Comparison of ENCODE assay signal across 8 cellular contexts in genomic region chr2:74587664-74588277, GRCh38. TPM values are rescaled to one million over a fixed set of nuclear protein-coding genes. Genes with fewer than 3 reads are reported as not detected.
DNase-seq lines count a peak whose midpoint lies in the region; ATAC-seq, FAIRE-seq and TF ChIP-seq lines count a peak whose summit lies in the region.

No MANE protein-coding gene starts in this region.

- no peaks in the 10 kb centered on the region for H3K79me2 ChIP-seq in H1 (ENCODE audit: control insufficient read depth in 1 of 2, insufficient read depth in 2 of 2, low read length in 2 of 2)

- TF ChIP-seq RAD21 in H1 (IDR thresholded peaks at IDR 0.05 in 1 of 2, conservative IDR thresholded peaks at IDR 0.05 in 1 of 2; ENCODE audit: low read depth in 2 of 2, low read length in 2 of 2) = peak; percentile 89 to 90

- no peak for TF ChIP-seq EP300 in H1 (IDR thresholded peaks at IDR 0.05; ENCODE audit: borderline replicate concordance in 1 of 2, low read depth in 2 of 2, low read length in 2 of 2)

- TF ChIP-seq POLR2A in H1 (IDR thresholded peaks at IDR 0.05; ENCODE audit: control extremely low read depth in 1 of 2, low read depth in 2 of 2, low read length in 2 of 2) = no peak

- H3K56ac ChIP-seq in H1 (replicated peaks; ENCODE audit: insufficient read length, low read depth, low read length) = no peak overlapping the region

- H3K4me3 ChIP-seq in AG09309 (ENCODE audit: control insufficient read depth, low read depth, low read length) (no peak overlapping the region), H1 (ENCODE audit: extremely low read depth in 1 of 4, insufficient read depth in 2 of 4, low read depth in 3 of 4, low read length in 4 of 4) (no peak overlapping the region)

- peak; percentile 84 for FAIRE-seq in H1 (lab: Jason Lieb, UNC)

- H3K36me3 ChIP-seq in H1 (ENCODE audit: control insufficient read depth in 2 of 4, insufficient read depth in 4 of 4, low read length in 3 of 4) = no peaks in the 10 kb centered on the region

- H4K91ac ChIP-seq in H1 (replicated peaks; ENCODE audit: insufficient read length, low read length) = no peak overlapping the region

- H3K9me3 Mint-ChIP-seq in memory B cell = no peaks in the 10 kb centered on the region

- peak overlapping the region; percentile 55 for H2BK12ac ChIP-seq in H1 (ENCODE audit: low read depth, low read length)

- H3K27ac Mint-ChIP-seq in memory B cell = no peak overlapping the region

- H2BK20ac ChIP-seq in H1 (ENCODE audit: low read length) = no peak overlapping the region

- H3K4me1 ChIP-seq in H1 (replicated peaks in 1 of 4; ENCODE audit: control insufficient read depth in 3 of 4, insufficient read depth in 4 of 4, low read length in 3 of 4) = peaks cover 0 to 2% (median under 1%) of the 10 kb centered on the region in 4 experiments; a peak in 1 of 7 replicates

- no peak overlapping the region for H2BK5ac ChIP-seq in H1 (ENCODE audit: low read depth, low read length)

- no peak overlapping the region for H3K4me3 Mint-ChIP-seq in memory B cell

- no peak overlapping the region for H4K8ac ChIP-seq in H1 (ENCODE audit: extremely low read depth, insufficient read depth, low read length)

- no peak overlapping the region for H3K27ac ChIP-seq in H1 (ENCODE audit: low read depth, low read length)

- no peaks in the 10 kb centered on the region for H3K9me3 ChIP-seq in H1 (ENCODE audit: insufficient read depth in 2 of 2, low read depth in 1 of 2, low read length in 1 of 2)

- H3K27me3 ChIP-seq in H1 (replicated peaks in 1 of 4; ENCODE audit: control insufficient read depth in 3 of 4, extremely low read depth in 1 of 4, insufficient read depth in 3 of 4, low read length in 3 of 4) = no peaks in the 10 kb centered on the region

- H4K20me1 ChIP-seq in H1 (replicated peaks in 1 of 2; ENCODE audit: control insufficient read depth in 1 of 2, insufficient read depth in 2 of 2, low read length in 2 of 2) = no peaks in the 10 kb centered on the region

- no peak overlapping the region for H4K5ac ChIP-seq in H1 (ENCODE audit: insufficient read length, low read depth, low read length)

- H3K23me2 ChIP-seq in H1 (ENCODE audit: low read depth, low read length) = no peaks in the 10 kb centered on the region

- H3K14ac ChIP-seq in H1 (ENCODE audit: insufficient read length) = no peak overlapping the region

- peaks cover under 1% of the 10 kb centered on the region for H3K27me3 Mint-ChIP-seq in memory B cell

- H2BK120ac ChIP-seq in H1 (replicated peaks; ENCODE audit: low read depth, low read length) = no peak overlapping the region

- H3K4me2 ChIP-seq in H1 (ENCODE audit: insufficient read depth in 1 of 2, low read depth in 2 of 2, low read length in 2 of 2) = no peak overlapping the region

- ATAC-seq in GM18868 (IDR thresholded peaks at IDR 0.05; ENCODE audit: unreplicated experiment) (peak; percentile 63), HG03439 (IDR thresholded peaks at IDR 0.05; ENCODE audit: unreplicated experiment) (peak; percentile 65), memory B cell (ENCODE audit: low read depth) (peak; percentile 93)

- no peak overlapping the region for H2AK5ac ChIP-seq in H1 (ENCODE audit: low read depth, low read length)

- TF ChIP-seq CTCF in AG09309 (IDR thresholded peaks at IDR 0.05; ENCODE audit: control insufficient read depth, insufficient read depth, low read depth, low read length, missing control alignments) (peak; percentile 75), H1 (IDR thresholded peaks at IDR 0.05; ENCODE audit: control extremely low read depth in 1 of 3, insufficient read depth in 1 of 3, low read depth in 1 of 3, low read length in 3 of 3) (peak; percentile 26 to 71 (median 70))

- no peaks in the 10 kb centered on the region for H3K79me1 ChIP-seq in H1 (ENCODE audit: low read depth, low read length)

- H2AFZ ChIP-seq in H1 (ENCODE audit: low read length) = 0 out of 2 replicates have a peak overlapping the region, but pooled peaks have one; percentile 49

- H3K23ac ChIP-seq in H1 (ENCODE audit: insufficient read length) = no peak overlapping the region

- WGBS in H1 (ENCODE audit: extremely low coverage in 1 of 2, insufficient coverage in 1 of 2, insufficient read length in 1 of 2, insufficient replicate concordance in 2 of 2, low coverage in 1 of 2, low lambda C conversion rate in 2 of 2, missing lambda C conversion rate in 1 of 2), 2 experiments = 34% methylated on average over 6 of the region's 6 CpGs; no CpG with 5 or more reads in 1 of the 2 experiments

- peaks cover 12% of the 10 kb centered on the region for H3K4me1 Mint-ChIP-seq in memory B cell

- no peak overlapping the region for H2BK15ac ChIP-seq in H1 (ENCODE audit: low read length)

- H3K36me3 Mint-ChIP-seq in memory B cell = no peaks in the 10 kb centered on the region

- H3K4ac ChIP-seq in H1 (replicated peaks; ENCODE audit: insufficient read length, low read depth, low read length) = no peak overlapping the region

- H3K9ac ChIP-seq in H1 (replicated peaks in 1 of 4; ENCODE audit: extremely low read depth in 1 of 4, low read depth in 3 of 4, low read length in 3 of 4) = no peak overlapping the region

- POLR2A ChIA-PET in H1 (lab: Charles Lee; ENCODE audit: partially characterized antibody) = interaction anchor here (1.2 to 1.7 kb wide), 6 partner anchors 10 to 105 kb away, joined by 3 to 9 read pairs (median 4); partner anchors contain the start of genes AUP1, CCDC142, HTRA2 and TTC31

- DNase-seq in AG09309 (ENCODE audit: low read depth) (no peak), NCI-H82 (lab: John Stamatoyannopoulos, UW) (peak; percentile 83), H1 (ENCODE audit: low read depth in 1 of 2, low spot score in 2 of 2) (peak; percentile 33 to 66), memory B cell (ENCODE audit: low spot score in 2 of 2) (peak; percentile 55 to 64)
- peak; percentile 57 to 64 for DNase-seq in activated CD4-positive, alpha-beta T cell treated with anti-CD3 and anti-CD28 coated beads, Interleukin-2, amount 50 U/mL, for 48 hours
- DNase-seq in stimulated activated CD8-positive, alpha-beta memory T cell treated with anti-CD3 and anti-CD28 coated beads, Interleukin-7, amount 100 ng/mL, for 4 hours (ENCODE audit: low read depth in 2 of 2) = peak; percentile 21 to 24

- H3K18ac ChIP-seq in H1 (ENCODE audit: extremely low read depth, low read length) = no peak overlapping the region

- CTCF ChIA-PET in H1 (lab: Charles Lee; ENCODE audit: partially characterized antibody) = interaction anchor here (0.5 to 12.2 kb wide), 37 partner anchors 8 to 326 kb away, joined by 3 to 158 read pairs (median 5); partner anchors contain the start of genes AUP1, CCDC142, HTRA2 and INO80B

TF ChIP-seq in H1, 55 proteins besides CTCF, POLR2A, EP300 and RAD21:
- TF ChIP-seq TEAD4 (IDR thresholded peaks at IDR 0.05; ENCODE audit: low read depth, low read length) (no peak), TAF1 (IDR thresholded peaks at IDR 0.05; ENCODE audit: low read depth, low read length) (0 out of 2 replicates have a peak, but pooled peaks have one; percentile 18), CEBPB (IDR thresholded peaks at IDR 0.05; ENCODE audit: low read depth, low read length) (peak; percentile 67; the same call in 1 of the 2 replicates)

RNA-seq across cellular contexts. Expression of gene DOK1, which starts 33.3 kb away (rescaled TPM):
- total RNA-seq in H1 (2021; fragmentation: NEBNext Ultra II Directional; extraction: Animal tissue kit (Norgen Biotek cat#: 25700)) = 11.4 and 14.3 TPM in 2 replicates
- 11.0 and 16.5 TPM in 2 replicates for polyA plus RNA-seq in H1 (2011; rRNA removed)
- 14.1 TPM for polyA plus RNA-seq in H1 (2011; cell fraction: cytosol; rRNA removed)
- polyA plus RNA-seq in H1 (2011; cell fraction: nucleus; rRNA removed) = 19.2 TPM
- 10.6 to 14.7 TPM (median 13.9 TPM) in 4 replicates for polyA plus RNA-seq in H1 (2012, experiment 1 of 2)
- 13.5 TPM for polyA plus RNA-seq in H1 (2012, experiment 2 of 2)
- polyA plus RNA-seq in H1 (2013, experiment 1 of 2) = 8.1 TPM
- 7.9 TPM for polyA plus RNA-seq in H1 (2013, experiment 2 of 2)
- polyA minus RNA-seq in H1 (2011; rRNA and poly(A)+ RNA removed) = 7.5 and 9.6 TPM in 2 replicates
- polyA minus RNA-seq in H1 (2011; cell fraction: cytosol; rRNA and poly(A)+ RNA removed) = 5.7 TPM
- polyA minus RNA-seq in H1 (2011; cell fraction: nucleus; rRNA and poly(A)+ RNA removed) = 11.0 TPM

RNA-seq across cellular contexts. Expression of gene LOXL3, which starts 34.0 kb away (rescaled TPM):
- total RNA-seq in H1 (2021; fragmentation: NEBNext Ultra II Directional; extraction: Animal tissue kit (Norgen Biotek cat#: 25700)) = 19.5 and 22.4 TPM in 2 replicates
- 22.1 and 27.2 TPM in 2 replicates for polyA plus RNA-seq in H1 (2011; rRNA removed)
- 26.3 TPM for polyA plus RNA-seq in H1 (2011; cell fraction: cytosol; rRNA removed)
- 31.9 TPM for polyA plus RNA-seq in H1 (2011; cell fraction: nucleus; rRNA removed)
- polyA plus RNA-seq in H1 (2012, experiment 1 of 2) = 21.1 to 25.5 TPM (median 22.6 TPM) in 4 replicates
- polyA plus RNA-seq in H1 (2012, experiment 2 of 2) = 17.5 TPM
- polyA plus RNA-seq in H1 (2013, experiment 1 of 2) = 11.8 TPM
- 10.9 TPM for polyA plus RNA-seq in H1 (2013, experiment 2 of 2)
- 22.5 and 34.1 TPM in 2 replicates for polyA minus RNA-seq in H1 (2011; rRNA and poly(A)+ RNA removed)
- 16.7 TPM for polyA minus RNA-seq in H1 (2011; cell fraction: cytosol; rRNA and poly(A)+ RNA removed)
- 15.3 TPM for polyA minus RNA-seq in H1 (2011; cell fraction: nucleus; rRNA and poly(A)+ RNA removed)

RNA-seq across cellular contexts. Expression of gene HTRA2, which starts 58.0 kb away (rescaled TPM):
- 21.6 and 24.6 TPM in 2 replicates for total RNA-seq in H1 (2021; fragmentation: NEBNext Ultra II Directional; extraction: Animal tissue kit (Norgen Biotek cat#: 25700))
- 37.6 TPM in 2 replicates for polyA plus RNA-seq in H1 (2011; rRNA removed)
- polyA plus RNA-seq in H1 (2011; cell fraction: cytosol; rRNA removed) = 33.9 TPM
- 41.8 TPM for polyA plus RNA-seq in H1 (2011; cell fraction: nucleus; rRNA removed)
- 22.7 to 30.7 TPM (median 27.3 TPM) in 4 replicates for polyA plus RNA-seq in H1 (2012, experiment 1 of 2)
- polyA plus RNA-seq in H1 (2012, experiment 2 of 2) = 36.9 TPM
- 19.1 TPM for polyA plus RNA-seq in H1 (2013, experiment 1 of 2)
- polyA plus RNA-seq in H1 (2013, experiment 2 of 2) = 18.5 TPM
- polyA minus RNA-seq in H1 (2011; rRNA and poly(A)+ RNA removed) = 27.1 and 32.7 TPM in 2 replicates
- polyA minus RNA-seq in H1 (2011; cell fraction: cytosol; rRNA and poly(A)+ RNA removed) = 15.4 TPM
- 27.5 TPM for polyA minus RNA-seq in H1 (2011; cell fraction: nucleus; rRNA and poly(A)+ RNA removed)

RNA-seq across cellular contexts. Expression of gene AUP1, which starts 58.3 kb away (rescaled TPM):
- 82.7 and 83.4 TPM in 2 replicates for total RNA-seq in H1 (2021; fragmentation: NEBNext Ultra II Directional; extraction: Animal tissue kit (Norgen Biotek cat#: 25700))
- polyA plus RNA-seq in H1 (2011; rRNA removed) = 121 and 162 TPM in 2 replicates
- 134 TPM for polyA plus RNA-seq in H1 (2011; cell fraction: cytosol; rRNA removed)
- polyA plus RNA-seq in H1 (2011; cell fraction: nucleus; rRNA removed) = 469 TPM
- polyA plus RNA-seq in H1 (2012, experiment 1 of 2) = 82.2 to 98.1 TPM (median 92.2 TPM) in 4 replicates
- polyA plus RNA-seq in H1 (2012, experiment 2 of 2) = 103 TPM
- polyA plus RNA-seq in H1 (2013, experiment 1 of 2) = 124 TPM
- 130 TPM for polyA plus RNA-seq in H1 (2013, experiment 2 of 2)
- 63.7 and 83.7 TPM in 2 replicates for polyA minus RNA-seq in H1 (2011; rRNA and poly(A)+ RNA removed)
- 54.0 TPM for polyA minus RNA-seq in H1 (2011; cell fraction: cytosol; rRNA and poly(A)+ RNA removed)
- 85.4 TPM for polyA minus RNA-seq in H1 (2011; cell fraction: nucleus; rRNA and poly(A)+ RNA removed)
